In the genomic region with DNA sequence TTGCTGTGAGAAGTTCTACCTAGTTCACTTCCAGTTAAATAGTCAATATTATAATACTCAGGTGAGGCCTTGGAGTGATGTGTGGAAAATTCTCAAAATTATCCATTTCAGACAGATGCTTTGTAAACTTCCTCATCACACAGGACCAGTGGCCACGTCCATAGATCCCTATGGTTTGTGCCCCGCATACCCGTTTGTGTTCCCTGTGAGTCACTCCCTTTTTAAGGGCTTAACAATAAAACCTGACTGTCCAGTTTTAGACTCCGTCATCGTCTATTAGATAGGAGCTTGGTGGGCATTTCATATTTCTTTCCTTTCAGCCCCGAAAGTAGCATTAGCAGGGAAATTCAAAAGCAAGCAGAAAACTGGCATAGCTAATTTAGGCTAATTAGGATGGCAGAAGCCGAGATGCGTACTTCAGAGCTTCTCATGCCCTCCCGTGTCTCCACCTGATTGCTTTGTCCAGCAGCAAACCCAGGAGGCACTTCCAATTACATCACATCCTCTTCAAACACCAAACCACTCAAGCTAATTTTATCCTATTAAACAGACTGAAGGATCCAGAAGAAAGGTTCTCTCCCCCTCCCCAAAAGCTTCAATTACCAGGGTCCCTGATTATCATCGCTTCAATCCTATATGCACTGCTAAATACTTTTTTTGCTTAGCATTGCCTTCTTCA, we compare ENCODE assay signal across 20 cellular contexts.
DNase-seq lines count a peak whose midpoint lies in the region; ATAC-seq and TF ChIP-seq lines count a peak whose summit lies in the region.
"Had no signal": no experiment of that assay in that cellular context is flagged by ENCODE, and none has a peak within 500 bp of the region (broad histone marks: within the 10 kb centered on the region; RNA-seq: fewer than 3 reads in every experiment).

No MANE protein-coding gene starts in this region.

- no TSS peak for BruUV-seq in Caco-2 (replicated peaks; lab: Mats Ljungman, UMichigan)

- CTCF ChIA-PET in Caco-2 (lab: Charles Lee), result no interaction called here

- H3K27me3 Mint-ChIP-seq in Caco-2 (ENCODE audit: insufficient read depth, unreplicated experiment), result peaks cover 2% of the 10 kb centered on the region
- H3K27me3 Mint-ChIP-seq in activated T-cell treated with anti-CD3 and anti-CD28 coated beads, Interleukin-2, amount 50 U/mL, for 72 hours (ENCODE audit: low read depth), result peaks cover 9% of the 10 kb centered on the region

- TF ChIP-seq CTCF in upper lobe of right lung (IDR thresholded peaks at IDR 0.05), result no peak
- TF ChIP-seq CTCF in Caco-2 (IDR thresholded peaks at IDR 0.05; ENCODE audit: insufficient read depth in 1 of 2, low read depth in 1 of 2, low read length in 1 of 2, severe bottlenecking in 1 of 2, unreplicated experiment in 1 of 2), result no peak
- no peak for TF ChIP-seq CTCF in psoas muscle (IDR thresholded peaks at IDR 0.05)

- H3K27me3 ChIP-seq in upper lobe of right lung (no peaks in the 10 kb centered on the region), Caco-2 (replicated peaks; ENCODE audit: control insufficient read depth, insufficient read depth, low read length) (no peaks in the 10 kb centered on the region), psoas muscle (ENCODE audit: insufficient read depth in 3 of 3, low read length in 2 of 3) (peaks cover 0 to 2% (median 0%) of the 10 kb centered on the region in 3 donors)
- H3K27me3 ChIP-seq: BLaER1 treated with 17β-estradiol and CSF1 and Interleukin-3, amounts not matched to agents 10 nM and 100 nM; MG63 had no signal

- H3K4me3 Mint-ChIP-seq in Caco-2 (ENCODE audit: unreplicated experiment), result no peak overlapping the region
- H3K4me3 Mint-ChIP-seq in activated T-cell treated with anti-CD3 and anti-CD28 coated beads, Interleukin-2, amount 50 U/mL, for 72 hours, result no peak overlapping the region
- H3K4me3 Mint-ChIP-seq: activated CD8-positive, alpha-beta T cell treated with anti-CD3 and anti-CD28 coated beads, Interleukin-2, amount 10 ng/mL, durations not matched to agents 7 days and 5 days; T-helper 2 cell treated with Interferon-gamma antibody and Interleukin-4, amounts not matched to agents 5 μg/mL and 100 μg/mL, for 36 hours had no signal

- intact Hi-C loops in upper lobe of right lung (cut with DNase I) (no loop called here), Caco-2 (cut with micrococcal nuclease; ENCODE audit: unreplicated experiment) (no loop called here), psoas muscle (cut with DNase I) (no loop called here)

- H3K36me3 ChIP-seq in upper lobe of right lung (no peaks in the 10 kb centered on the region), Caco-2 (ENCODE audit: control insufficient read depth, insufficient read depth, low read length) (no peaks in the 10 kb centered on the region), psoas muscle (ENCODE audit: insufficient read depth in 1 of 2, low read depth in 1 of 2) (no peaks in the 10 kb centered on the region)
- H3K36me3 ChIP-seq: BLaER1 treated with 17β-estradiol and CSF1 and Interleukin-3, amounts not matched to agents 10 nM and 100 nM; MG63; thoracic aorta had no signal

- H3K4me1 ChIP-seq in upper lobe of right lung, result no peaks in the 10 kb centered on the region
- peaks cover 6% of the 10 kb centered on the region; the same call in 1 of the 2 replicates for H3K4me1 ChIP-seq in Caco-2
- H3K4me1 ChIP-seq in psoas muscle, result no peaks in the 10 kb centered on the region
- H3K4me1 ChIP-seq: BLaER1 treated with 17β-estradiol and CSF1 and Interleukin-3, amounts not matched to agents 10 nM and 100 nM had no signal

- peak; percentile 34 for DNase-seq in NCI-H2107 treated with DMSO at 0.1 percent for 48 hours (lab: John Stamatoyannopoulos, UW; ENCODE audit: unreplicated experiment)
- no peak for DNase-seq in NCI-H2107 (lab: John Stamatoyannopoulos, UW)
- DNase-seq in NCI-H510A (lab: John Stamatoyannopoulos, UW), result peak; percentile 59
- DNase-seq in SHP77 (lab: John Stamatoyannopoulos, UW), result peak; percentile 61 to 62
- DNase-seq in upper lobe of right lung, result no peak
- no peak for DNase-seq in Caco-2
- DNase-seq in psoas muscle, result no peak
- DNase-seq in activated T-cell treated with anti-CD3 and anti-CD28 coated beads, Interleukin-2, amount 50 U/mL, for 72 hours, result no peak
- DNase-seq: activated CD4-positive, CD25-positive, alpha-beta regulatory T cell; activated CD8-positive, alpha-beta T cell treated with anti-CD3 and anti-CD28 coated beads, Interleukin-2, amount 10 ng/mL, durations not matched to agents 7 days and 5 days; activated T-cell treated with anti-CD3 and anti-CD28 coated beads, Interleukin-2, amount 50 U/mL, for 48 hours; GOT3; left colon; MG63; NCI-H2171 treated with DMSO at 0.1 percent for 48 hours; stimulated activated CD4-positive, alpha-beta T cell treated with anti-CD3 and anti-CD28 coated beads, Interleukin-12 subunit alpha, Interleukin-12 subunit beta, amount 100 ng/mL, for 4 hours had no signal

- ATAC-seq in upper lobe of right lung (peak; percentile 60), psoas muscle (no peak)
- no peak for ATAC-seq in activated T-cell treated with anti-CD3 and anti-CD28 coated beads, Interleukin-2, amount 50 U/mL, for 72 hours (replicated peaks in 1 of 2)
- ATAC-seq: activated CD8-positive, alpha-beta T cell treated with anti-CD3 and anti-CD28 coated beads, Interleukin-2, amount 10 ng/mL, durations not matched to agents 7 days and 5 days; activated naive CD4-positive, alpha-beta T cell treated with anti-CD3 and anti-CD28 coated beads, Interleukin-2, amount 50 U/mL, for 72 hours; left colon had no signal

- POLR2A ChIA-PET in Caco-2 (lab: Charles Lee), result no interaction called here

- no peak overlapping the region for H3K4me3 ChIP-seq in upper lobe of right lung
- no peak overlapping the region for H3K4me3 ChIP-seq in Caco-2 (ENCODE audit: low read depth, low read length)
- H3K4me3 ChIP-seq in psoas muscle, result no peak overlapping the region
- H3K4me3 ChIP-seq: BLaER1 treated with 17β-estradiol and CSF1 and Interleukin-3, amounts not matched to agents 10 nM and 100 nM; MG63; thoracic aorta had no signal

- peaks cover 27% of the 10 kb centered on the region for H3K4me1 Mint-ChIP-seq in Caco-2 (ENCODE audit: low read depth, unreplicated experiment)
- H3K4me1 Mint-ChIP-seq in activated T-cell treated with anti-CD3 and anti-CD28 coated beads, Interleukin-2, amount 50 U/mL, for 72 hours (ENCODE audit: low read depth), result no peaks in the 10 kb centered on the region

- H3K9me3 ChIP-seq in upper lobe of right lung (no peaks in the 10 kb centered on the region), Caco-2 (no peaks in the 10 kb centered on the region), psoas muscle (no peaks in the 10 kb centered on the region)
- H3K9me3 ChIP-seq: BLaER1 treated with 17β-estradiol and CSF1 and Interleukin-3, amounts not matched to agents 10 nM and 100 nM; MG63; thoracic aorta had no signal

- no peak overlapping the region for H3K27ac Mint-ChIP-seq in Caco-2 (ENCODE audit: unreplicated experiment)
- no peak overlapping the region for H3K27ac Mint-ChIP-seq in activated T-cell treated with anti-CD3 and anti-CD28 coated beads, Interleukin-2, amount 50 U/mL, for 72 hours
- H3K27ac Mint-ChIP-seq: activated CD8-positive, alpha-beta T cell treated with anti-CD3 and anti-CD28 coated beads, Interleukin-2, amount 10 ng/mL, durations not matched to agents 7 days and 5 days; activated naive CD4-positive, alpha-beta T cell treated with anti-CD3 and anti-CD28 coated beads, Interleukin-2, amount 50 U/mL, for 72 hours; T-helper 2 cell treated with Interferon-gamma antibody and Interleukin-4, amounts not matched to agents 5 μg/mL and 100 μg/mL, for 36 hours had no signal

- no peaks in the 10 kb centered on the region for H3K9me3 Mint-ChIP-seq in Caco-2 (ENCODE audit: unreplicated experiment)
- peaks cover 0 to 6% of the 10 kb centered on the region in 2 donors for H3K9me3 Mint-ChIP-seq in activated T-cell treated with anti-CD3 and anti-CD28 coated beads, Interleukin-2, amount 50 U/mL, for 72 hours
- H3K9me3 Mint-ChIP-seq: T-helper 2 cell treated with Interferon-gamma antibody and Interleukin-4, amounts not matched to agents 5 μg/mL and 100 μg/mL, for 36 hours had no signal

- H3K27ac ChIP-seq in upper lobe of right lung, result no peak overlapping the region
- no peak overlapping the region for H3K27ac ChIP-seq in psoas muscle
- H3K27ac ChIP-seq: BLaER1 treated with 17β-estradiol and CSF1 and Interleukin-3, amounts not matched to agents 10 nM and 100 nM; thoracic aorta had no signal

- H3K36me3 Mint-ChIP-seq in Caco-2 (ENCODE audit: insufficient read depth, unreplicated experiment), result no peaks in the 10 kb centered on the region
- H3K36me3 Mint-ChIP-seq in activated T-cell treated with anti-CD3 and anti-CD28 coated beads, Interleukin-2, amount 50 U/mL, for 72 hours (ENCODE audit: insufficient read depth in 2 of 2), result no peaks in the 10 kb centered on the region
- H3K36me3 Mint-ChIP-seq: activated naive CD4-positive, alpha-beta T cell treated with anti-CD3 and anti-CD28 coated beads, Interleukin-2, amount 50 U/mL, for 72 hours had no signal

- WGBS in psoas muscle, 3 donors, result 55 to 67% (median 55%) methylated on average over 10 of the region's 10 CpGs

Comparison
In these comparisons a context has a peak if more than half of its experiments do, and no peak if none do; other contexts are left out.
1. DNase-seq: peak in NCI-H2107 treated with DMSO at 0.1 percent for 48 hours (single experiment), NCI-H510A (single experiment) and SHP77 (2 of 2); none in NCI-H2107 (single experiment), upper lobe of right lung (single experiment), Caco-2 (0 of 2), psoas muscle (0 of 2) and activated T-cell treated with anti-CD3 and anti-CD28 coated beads, Interleukin-2, amount 50 U/mL, for 72 hours (0 of 2).